27 cellular contexts compared by ENCODE assay signal in genomic region chr3:73549071-73549600, GRCh38.
A peak's percentile ranks its signal among the peaks of the same experiment; 100 is the strongest.
DNase-seq lines count a peak whose midpoint lies in the region; ATAC-seq lines count a peak whose summit lies in the region.
"Had no signal": no experiment of that assay in that cellular context is flagged by ENCODE, and none has a peak within 500 bp of the region (broad histone marks: within the 10 kb centered on the region; RNA-seq: fewer than 3 reads in every experiment).

No MANE protein-coding gene starts in this region.

- peak; percentile 42 for DNase-seq in DMS53 (lab: John Stamatoyannopoulos, UW)
- DNase-seq in DMS53 treated with DMSO at 0.1 percent for 48 hours (lab: John Stamatoyannopoulos, UW; ENCODE audit: unreplicated experiment), result no peak
- peak; percentile 7 for DNase-seq in RPMI7951 (ENCODE audit: low read depth)
- peak; percentile 95 for DNase-seq in foreskin melanocyte
- peak; percentile 26 for DNase-seq in pons (ENCODE audit: low spot score)
- no peak for DNase-seq in left ventricle myocardium superior
- no peak for DNase-seq in C1 segment of cervical spinal cord (lab: John Stamatoyannopoulos, UW)
- DNase-seq: activated CD4-positive, alpha-beta T cell treated with anti-CD3 and anti-CD28 coated beads, Interleukin-2, amount 50 U/mL, for 1 hour; activated CD4-positive, CD25-positive, alpha-beta regulatory T cell; activated effector memory CD4-positive, alpha-beta T cell treated with anti-CD3 and anti-CD28 coated beads, Interleukin-2, amount 50 U/mL, for 16 hours; activated naive CD8-positive, alpha-beta T cell treated with anti-CD3 and anti-CD28 coated beads for 36 hours; activated T-cell treated with anti-CD3 and anti-CD28 coated beads, Interleukin-2, amount 50 U/mL, for 24 hours; aorta; DND-41; foreskin fibroblast; heart right ventricle; KG1; midbrain; NCI-H1436; NCI-H2107; NCI-H510A; OCI-M1; stimulated activated naive CD4-positive, alpha-beta T cell treated with Interleukin-2 at 50 U/mL for 16 hours; T-helper 17 cell; testis had no signal

- intact Hi-C loops in left ventricle myocardium superior (cut with micrococcal nuclease), result no loop called here

- ATAC-seq in HG03565 (IDR thresholded peaks at IDR 0.05; ENCODE audit: unreplicated experiment), result no peak
- no peak for ATAC-seq in left ventricle myocardium superior
- ATAC-seq: heart right ventricle; natural killer cell treated with Interleukin-12 subunit alpha and Interleukin-12 subunit beta and Interleukin-15 and Interleukin-18, amount 100 ng/mL, for 72 hours; T-helper 17 cell had no signal

Comparison
In these comparisons a context has a peak if more than half of its experiments do, and no peak if none do; other contexts are left out.
1. DNase-seq: peak in DMS53 (single experiment), RPMI7951 (single experiment), foreskin melanocyte (single experiment) and pons (single experiment); none in DMS53 treated with DMSO at 0.1 percent for 48 hours (single experiment), left ventricle myocardium superior (single experiment) and C1 segment of cervical spinal cord (0 of 14).